Comparison of ENCODE assay signal across 14 cellular contexts in genomic region chr3:171526146-171526545, GRCh38.
DNase-seq lines count a peak whose midpoint lies in the region; ATAC-seq, FAIRE-seq and TF ChIP-seq lines count a peak whose summit lies in the region.
"Had no signal": no experiment of that assay in that cellular context is flagged by ENCODE, and none has a peak within 500 bp of the region (broad histone marks: within the 10 kb centered on the region; RNA-seq: fewer than 3 reads in every experiment).

No MANE protein-coding gene starts in this region.

- no peak for FAIRE-seq in endothelial cell of umbilical vein (lab: Jason Lieb, UNC)
- no peak for FAIRE-seq in small intestine (lab: Jason Lieb, UNC)

- H3K27me3 ChIP-seq in PC-3 (ENCODE audit: low read length) (no peaks in the 10 kb centered on the region), endothelial cell of umbilical vein (ENCODE audit: control insufficient read depth in 2 of 2, insufficient read depth in 2 of 2, low read length in 2 of 2) (no peaks in the 10 kb centered on the region), small intestine (ENCODE audit: control insufficient read depth in 2 of 2, insufficient read depth in 2 of 2, low read length in 2 of 2) (no peaks in the 10 kb centered on the region)
- H3K27me3 ChIP-seq: BLaER1 had no signal

- CTCF ChIA-PET in PC-3 (lab: Charles Lee) = no interaction called here
- CTCF ChIA-PET in endothelial cell of umbilical vein (lab: Charles Lee) = no interaction called here

- no peaks in the 10 kb centered on the region for H3K9me2 ChIP-seq in PC-3 (replicated peaks; ENCODE audit: low read length)

- H4K20me1 ChIP-seq in PC-3 (ENCODE audit: low read length) (no peaks in the 10 kb centered on the region), endothelial cell of umbilical vein (replicated peaks; ENCODE audit: control insufficient read depth, extremely low read depth, insufficient read depth, low read length) (no peaks in the 10 kb centered on the region)
- H4K20me1 ChIP-seq: BLaER1 had no signal

- DNase-seq in EL = peak; percentile 41
- DNase-seq in PC-3 = peak; percentile 18
- DNase-seq in endothelial cell of umbilical vein (ENCODE audit: low read depth, low spot score) = no peak
- DNase-seq in osteocyte (ENCODE audit: extremely low spot score, unreplicated experiment) = no peak
- no peak for DNase-seq in SHP77 (lab: John Stamatoyannopoulos, UW)
- DNase-seq in kidney glomerular epithelial cell (lab: John Stamatoyannopoulos, UW) = no peak
- DNase-seq in small intestine = no peak
- DNase-seq: DMS153; KBM-7; NCI-H1092; NCI-H526; NK-92 treated with Interleukin-12 subunit alpha and Interleukin-12 subunit beta, amount 100 ng/mL, for 24 hours had no signal

- H3K9ac ChIP-seq in PC-3 (ENCODE audit: low read length) (no peak overlapping the region), endothelial cell of umbilical vein (replicated peaks; ENCODE audit: extremely low read depth, insufficient read depth, low read length) (no peak overlapping the region)
- H3K9ac ChIP-seq: BLaER1 had no signal

- H3K36me3 ChIP-seq in PC-3 (ENCODE audit: low read depth, low read length) (no peaks in the 10 kb centered on the region), endothelial cell of umbilical vein (ENCODE audit: control insufficient read depth in 2 of 2, extremely low read depth in 1 of 2, insufficient read depth in 2 of 2, low read length in 2 of 2) (no peaks in the 10 kb centered on the region), small intestine (ENCODE audit: control insufficient read depth in 2 of 2, insufficient read depth in 2 of 2, low read length in 2 of 2) (no peaks in the 10 kb centered on the region)
- H3K36me3 ChIP-seq: BLaER1, HAP-1 had no signal

- dilution Hi-C loops in endothelial cell of umbilical vein (cut with MboI; ENCODE audit: extremely low pct_ligation_motif_present, low sequenced_read_pairs) = no loop called here

- TF ChIP-seq POLR2A in endothelial cell of umbilical vein (IDR thresholded peaks at IDR 0.05; ENCODE audit: low read depth, low read length) = no peak

- no TSS peak for BruUV-seq in PC-3 (replicated peaks; lab: Mats Ljungman, UMichigan)
- no TSS peak for BruUV-seq in endothelial cell of umbilical vein (replicated peaks; lab: Mats Ljungman, UMichigan)

- H3K4me2 ChIP-seq in PC-3 (ENCODE audit: low read length) (no peak overlapping the region), endothelial cell of umbilical vein (ENCODE audit: insufficient read depth, low read length) (no peak overlapping the region)
- H3K4me2 ChIP-seq: BLaER1 had no signal

- no peak overlapping the region for H3K4me3 Mint-ChIP-seq in osteocyte (ENCODE audit: unreplicated experiment)

- H3K79me2 ChIP-seq in PC-3 (ENCODE audit: low read length) (no peaks in the 10 kb centered on the region), endothelial cell of umbilical vein (ENCODE audit: control insufficient read depth, insufficient read depth, low read length) (no peaks in the 10 kb centered on the region)

- no peaks in the 10 kb centered on the region for H3K9me1 ChIP-seq in endothelial cell of umbilical vein (replicated peaks; ENCODE audit: control insufficient read depth, extremely low read depth, insufficient read depth, low read length)

- WGBS in small intestine, 3 donors = 83 to 93% (median 90%) methylated on average over 4 of the region's 4 CpGs

- no peak for ATAC-seq in PC-3

- no peaks in the 10 kb centered on the region for H3K27me3 Mint-ChIP-seq in osteocyte (ENCODE audit: unreplicated experiment)

- H3K4me1 ChIP-seq in PC-3 (ENCODE audit: insufficient read depth, low read length) (peaks cover 19% of the 10 kb centered on the region), endothelial cell of umbilical vein (ENCODE audit: control insufficient read depth, extremely low read depth, insufficient read depth, low read length) (peaks cover 20% of the 10 kb centered on the region), small intestine (ENCODE audit: control insufficient read depth in 2 of 2, insufficient read depth in 1 of 2, low read depth in 1 of 2, low read length in 1 of 2) (no peaks in the 10 kb centered on the region)
- H3K4me1 ChIP-seq: BLaER1, HAP-1 had no signal

- no peaks in the 10 kb centered on the region for H3K36me3 Mint-ChIP-seq in osteocyte (ENCODE audit: unreplicated experiment)

- H3K27ac ChIP-seq in PC-3 (ENCODE audit: low read length) (no peak overlapping the region), endothelial cell of umbilical vein (ENCODE audit: insufficient read depth, low read depth, low read length) (no peak overlapping the region), small intestine (ENCODE audit: low read depth in 1 of 2, low read length in 1 of 2) (no peak overlapping the region)
- H3K27ac ChIP-seq: BLaER1 had no signal

- H3K4me3 ChIP-seq in PC-3 (ENCODE audit: low read length) = no peak overlapping the region
- no peak overlapping the region for H3K4me3 ChIP-seq in endothelial cell of umbilical vein (replicated peaks in 1 of 3; ENCODE audit: insufficient read depth in 1 of 3, low read depth in 1 of 3, low read length in 3 of 3)
- no peak overlapping the region for H3K4me3 ChIP-seq in small intestine (ENCODE audit: low read depth in 1 of 2, low read length in 2 of 2)
- H3K4me3 ChIP-seq: BLaER1, HAP-1 had no signal

- H3F3A ChIP-seq in PC-3 (ENCODE audit: low read length, unreplicated experiment) = no peaks in the 10 kb centered on the region

- intact Hi-C loops in PC-3 (cut with micrococcal nuclease) (no loop called here), endothelial cell of umbilical vein (cut with micrococcal nuclease) (no loop called here)

- H2AFZ ChIP-seq in PC-3 (ENCODE audit: low read length) = no peak overlapping the region
- peak overlapping the region; percentile 53 for H2AFZ ChIP-seq in endothelial cell of umbilical vein (ENCODE audit: low read depth, low read length)

- POLR2A ChIA-PET in PC-3 (lab: Charles Lee; ENCODE audit: unreplicated experiment) = no interaction called here
- POLR2A ChIA-PET in endothelial cell of umbilical vein (lab: Charles Lee) = no interaction called here

- H3K4me1 Mint-ChIP-seq in osteocyte (ENCODE audit: unreplicated experiment) = peaks cover 24% of the 10 kb centered on the region

- TF ChIP-seq CTCF in PC-3 (conservative IDR thresholded peaks at IDR 0.05; ENCODE audit: low read depth, low read length) (no peak), endothelial cell of umbilical vein (IDR thresholded peaks at IDR 0.05; ENCODE audit: extremely low read depth in 1 of 2, insufficient read depth in 1 of 2, low read depth in 1 of 2, low read length in 2 of 2) (no peak), osteocyte (IDR thresholded peaks at IDR 0.05) (no peak)

- H3K9me3 Mint-ChIP-seq in osteocyte (ENCODE audit: unreplicated experiment) = no peaks in the 10 kb centered on the region

- peak overlapping the region; percentile 21 for H3K27ac Mint-ChIP-seq in osteocyte (ENCODE audit: unreplicated experiment)

- H3K9me3 ChIP-seq in PC-3 (ENCODE audit: low read length) (no peaks in the 10 kb centered on the region), endothelial cell of umbilical vein (replicated peaks; ENCODE audit: control insufficient read depth, insufficient read depth, low read length) (no peaks in the 10 kb centered on the region), small intestine (ENCODE audit: control insufficient read depth, low read depth) (no peaks in the 10 kb centered on the region)
- H3K9me3 ChIP-seq: BLaER1, HAP-1 had no signal

TF ChIP-seq in endothelial cell of umbilical vein, 7 proteins besides CTCF, POLR2A, EP300 and RAD21:
- TF ChIP-seq FOS (IDR thresholded peaks at IDR 0.05; ENCODE audit: borderline replicate concordance, insufficient read depth, low read length) (no peak), POLR2AphosphoS5 (IDR thresholded peaks at IDR 0.05; ENCODE audit: insufficient read depth, low read depth, low read length) (no peak), GATA2 (IDR thresholded peaks at IDR 0.05; ENCODE audit: insufficient read depth, insufficient read length, low read depth, low read length) (no peak), JUN (IDR thresholded peaks at IDR 0.05; ENCODE audit: borderline replicate concordance, insufficient read depth, insufficient read length, low read depth) (no peak), EZH2 (IDR thresholded peaks at IDR 0.05; ENCODE audit: borderline replicate concordance, low read depth, low read length, severe bottlenecking) (no peak), MYC (IDR thresholded peaks at IDR 0.05; ENCODE audit: low read depth, low read length) (no peak)
- TF ChIP-seq, protein P1, sequence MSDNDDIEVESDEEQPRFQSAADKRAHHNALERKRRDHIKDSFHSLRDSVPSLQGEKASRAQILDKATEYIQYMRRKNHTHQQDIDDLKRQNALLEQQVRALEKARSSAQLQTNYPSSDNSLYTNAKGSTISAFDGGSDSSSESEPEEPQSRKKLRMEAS (IDR thresholded peaks at IDR 0.05; ENCODE audit: insufficient read depth, insufficient read length) = no peak

Comparison
In these comparisons a context has a peak if more than half of its experiments do, and no peak if none do; other contexts are left out.
1. DNase-seq: peak in EL (single experiment) and PC-3 (single experiment); none in endothelial cell of umbilical vein (single experiment), osteocyte (single experiment), SHP77 (0 of 2), kidney glomerular epithelial cell (single experiment) and small intestine (single experiment).